8 cellular contexts compared by ENCODE assay signal in the genomic region with DNA sequence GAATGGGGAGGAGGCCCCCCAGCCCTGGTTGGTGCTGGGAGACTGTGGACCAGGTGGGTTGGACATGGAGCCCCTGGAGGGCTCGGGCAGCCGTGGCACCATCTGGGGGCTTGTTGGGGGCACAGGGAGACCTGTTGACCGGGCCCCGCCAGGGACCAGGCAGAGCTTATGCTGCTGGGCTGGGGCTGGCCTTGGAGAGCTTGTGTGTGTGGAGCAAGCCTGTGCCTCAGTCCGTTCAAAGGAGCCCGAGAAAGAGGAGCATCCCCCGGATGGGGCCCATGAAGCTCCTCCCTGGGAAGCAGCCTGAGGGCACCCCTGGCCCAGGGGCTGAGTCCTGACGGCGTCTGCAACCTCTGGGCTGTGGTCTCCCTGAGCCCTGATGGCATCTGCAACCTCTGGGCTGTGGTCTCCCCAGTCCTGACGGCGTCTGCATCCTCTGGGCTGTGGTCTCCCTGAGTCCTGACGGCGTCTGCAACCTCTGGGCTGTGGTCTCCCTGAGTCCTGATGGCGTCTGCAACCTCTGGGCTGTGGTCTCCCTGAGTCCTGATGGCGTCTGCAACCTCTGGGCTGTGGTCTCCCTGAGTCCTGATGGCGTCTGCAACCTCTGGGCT. TPM values are rescaled to one million over a fixed set of nuclear protein-coding genes. Genes with fewer than 3 reads are reported as not detected.
A peak's percentile ranks its signal among the peaks of the same experiment; 100 is the strongest.
DNase-seq lines count a peak whose midpoint lies in the region; ATAC-seq and TF ChIP-seq lines count a peak whose summit lies in the region.
"Not testable (repeated sequence)": the region's sequence is repeated elsewhere in the genome, so short reads cannot be mapped to it uniquely, and the experiment has no call there.

No MANE protein-coding gene starts in this region.

- H3K4me1 Mint-ChIP-seq in CD4-positive, alpha-beta memory T cell = peaks cover 8 to 38% (median 21%) of the 10 kb centered on the region in 4 donors
- peaks cover 41% of the 10 kb centered on the region for H3K4me1 Mint-ChIP-seq in activated T-cell treated with anti-CD3 and anti-CD28 coated beads, Interleukin-2, amount 50 U/mL, for 72 hours (ENCODE audit: low read depth)
- peaks cover 43 to 58% of the 10 kb centered on the region in 2 donors for H3K4me1 Mint-ChIP-seq in immature natural killer cell
- peaks cover 37 to 41% of the 10 kb centered on the region in 2 donors for H3K4me1 Mint-ChIP-seq in natural killer cell treated with Interleukin-12 subunit alpha and Interleukin-12 subunit beta and Interleukin-15 and Interleukin-18, amount 100 ng/mL, for 72 hours (ENCODE audit: low read depth in 2 of 2)

- DNase-seq in CD4-positive, alpha-beta memory T cell = peak in 3 of 5 donors; percentile 14 to 40 (median 30)
- DNase-seq in NB4 (ENCODE audit: low read depth) = peak; percentile 41
- DNase-seq in activated T-cell treated with anti-CD3 and anti-CD28 coated beads, Interleukin-2, amount 50 U/mL, for 72 hours = peak in 1 of 2 donors; percentile 54
- peak; percentile 68 for DNase-seq in coronary artery (ENCODE audit: low spot score)
- peak; percentile 79 to 85 (median 82) for DNase-seq in immature natural killer cell
- DNase-seq in natural killer cell treated with Interleukin-12 subunit alpha and Interleukin-12 subunit beta and Interleukin-15 and Interleukin-18, amount 100 ng/mL, for 72 hours (ENCODE audit: low spot score) = peak; percentile 60
- peak; percentile 74 for DNase-seq in spleen
- peak; percentile 27 to 68 for DNase-seq in aorta

- CTCF ChIA-PET in CD4-positive, alpha-beta memory T cell (lab: Charles Lee; ENCODE audit: partially characterized antibody) = not testable (repeated sequence)

- H3K27ac Mint-ChIP-seq in CD4-positive, alpha-beta memory T cell = peak overlapping the region in 1 of 7 donors; percentile 82
- H3K27ac Mint-ChIP-seq in activated T-cell treated with anti-CD3 and anti-CD28 coated beads, Interleukin-2, amount 50 U/mL, for 72 hours = not testable (repeated sequence)
- H3K27ac Mint-ChIP-seq in immature natural killer cell = peak overlapping the region in 5 of 6 donors; percentile 77 to 98 (median 92)
- peak overlapping the region in 1 of 2 donors; percentile 60 for H3K27ac Mint-ChIP-seq in natural killer cell treated with Interleukin-12 subunit alpha and Interleukin-12 subunit beta and Interleukin-15 and Interleukin-18, amount 100 ng/mL, for 72 hours

- not testable (repeated sequence) for H3K4me3 Mint-ChIP-seq in CD4-positive, alpha-beta memory T cell; activated T-cell treated with anti-CD3 and anti-CD28 coated beads, Interleukin-2, amount 50 U/mL, for 72 hours; natural killer cell treated with Interleukin-12 subunit alpha and Interleukin-12 subunit beta and Interleukin-15 and Interleukin-18, amount 100 ng/mL, for 72 hours
- peak overlapping the region in 3 of 5 donors; percentile 67 to 75 (median 73) for H3K4me3 Mint-ChIP-seq in immature natural killer cell

- TF ChIP-seq POLR2A in NB4 (IDR thresholded peaks at IDR 0.05; ENCODE audit: extremely low read depth, insufficient read length); spleen (IDR thresholded peaks at IDR 0.05): not testable (repeated sequence)

- WGBS in spleen, 5 donors = 46 to 70% (median 61%) methylated on average over 11 to 16 of the region's 16 CpGs
- WGBS in aorta, 2 donors = 91 to 94% methylated on average over 16 of the region's 16 CpGs

- not testable (repeated sequence) for TF ChIP-seq CTCF in NB4 (IDR thresholded peaks at IDR 0.05; ENCODE audit: low read depth, low read length); coronary artery (IDR thresholded peaks at IDR 0.05); spleen (IDR thresholded peaks at IDR 0.05 in 8 of 11, conservative IDR thresholded peaks at IDR 0.05 in 3 of 11)

- POLR2A ChIA-PET in CD4-positive, alpha-beta memory T cell (lab: Charles Lee; ENCODE audit: partially characterized antibody) = not testable (repeated sequence)

- not testable (repeated sequence) for H3K4me3 ChIP-seq in CD4-positive, alpha-beta memory T cell (ENCODE audit: low read length in 2 of 2); NB4 (ENCODE audit: low read depth, low read length); coronary artery; spleen; aorta (ENCODE audit: low read length in 2 of 2)

- H3K27ac ChIP-seq in CD4-positive, alpha-beta memory T cell (ENCODE audit: low read depth, low read length); coronary artery; spleen; aorta (ENCODE audit: low read depth in 1 of 2, low read length in 2 of 2): not testable (repeated sequence)

- H3K36me3 Mint-ChIP-seq in CD4-positive, alpha-beta memory T cell; activated T-cell treated with anti-CD3 and anti-CD28 coated beads, Interleukin-2, amount 50 U/mL, for 72 hours (ENCODE audit: insufficient read depth in 2 of 2); immature natural killer cell; natural killer cell treated with Interleukin-12 subunit alpha and Interleukin-12 subunit beta and Interleukin-15 and Interleukin-18, amount 100 ng/mL, for 72 hours: not testable (repeated sequence)

- H3K27me3 Mint-ChIP-seq in CD4-positive, alpha-beta memory T cell = peaks cover 19 to 30% of the 10 kb centered on the region in 2 donors
- peaks cover 59% of the 10 kb centered on the region for H3K27me3 Mint-ChIP-seq in activated T-cell treated with anti-CD3 and anti-CD28 coated beads, Interleukin-2, amount 50 U/mL, for 72 hours (ENCODE audit: low read depth)
- H3K27me3 Mint-ChIP-seq in immature natural killer cell (ENCODE audit: low read depth in 3 of 3) = peaks cover 45 to 61% (median 54%) of the 10 kb centered on the region in 3 donors
- H3K27me3 Mint-ChIP-seq in natural killer cell treated with Interleukin-12 subunit alpha and Interleukin-12 subunit beta and Interleukin-15 and Interleukin-18, amount 100 ng/mL, for 72 hours = peaks cover 29 to 31% of the 10 kb centered on the region in 2 donors

- not testable (repeated sequence) for H3K36me3 ChIP-seq in CD4-positive, alpha-beta memory T cell (ENCODE audit: insufficient read depth, low read length); spleen; aorta (ENCODE audit: control insufficient read depth in 1 of 2, insufficient read depth in 2 of 2, low read length in 1 of 2)

- not testable (repeated sequence) for H3K9me3 ChIP-seq in CD4-positive, alpha-beta memory T cell (ENCODE audit: control insufficient read depth in 1 of 2, low read length in 2 of 2); spleen; aorta (ENCODE audit: control insufficient read depth, low read length)

- intact Hi-C loops in CD4-positive, alpha-beta memory T cell (cut with micrococcal nuclease); spleen (cut with DNase I; ENCODE audit: low total_unique reads); aorta (cut with DNase I): not testable (repeated sequence)

- peak; percentile 28 to 34 for ATAC-seq in activated T-cell treated with anti-CD3 and anti-CD28 coated beads, Interleukin-2, amount 50 U/mL, for 72 hours (replicated peaks in 1 of 2)
- ATAC-seq in natural killer cell treated with Interleukin-12 subunit alpha and Interleukin-12 subunit beta and Interleukin-15 and Interleukin-18, amount 100 ng/mL, for 72 hours = peak in 1 of 2 donors; percentile 13
- not testable (repeated sequence) for ATAC-seq in aorta (ENCODE audit: low FRiP score)

- H3K27me3 ChIP-seq in CD4-positive, alpha-beta memory T cell (ENCODE audit: insufficient read depth, low read length); aorta (ENCODE audit: control insufficient read depth in 1 of 2, insufficient read depth in 2 of 2, low read length in 1 of 2): not testable (repeated sequence)
- H3K27me3 ChIP-seq in spleen (replicated peaks in 1 of 7) = peaks cover 0 to 87% (median 23%) of the 10 kb centered on the region in 7 donors

- peaks cover 18% of the 10 kb centered on the region for H3K4me1 ChIP-seq in CD4-positive, alpha-beta memory T cell (ENCODE audit: insufficient read depth, low read length)
- peaks cover 8 to 50% (median 29%) of the 10 kb centered on the region in 6 donors for H3K4me1 ChIP-seq in spleen
- not testable (repeated sequence) for H3K4me1 ChIP-seq in aorta (ENCODE audit: control insufficient read depth in 1 of 2, insufficient read depth in 2 of 2, low read length in 2 of 2)

- H3K9me3 Mint-ChIP-seq in CD4-positive, alpha-beta memory T cell; activated T-cell treated with anti-CD3 and anti-CD28 coated beads, Interleukin-2, amount 50 U/mL, for 72 hours; immature natural killer cell; natural killer cell treated with Interleukin-12 subunit alpha and Interleukin-12 subunit beta and Interleukin-15 and Interleukin-18, amount 100 ng/mL, for 72 hours: not testable (repeated sequence)

RNA-seq across cellular contexts. Expression of gene METRNL, which starts 44.9 kb away (rescaled TPM):
- total RNA-seq in CD4-positive, alpha-beta memory T cell = 1 to 10 TPM; 6.2 to 6.5 TPM
- 1 to 10 TPM in 1 of 2 donors, under 1 TPM in 1; 0.67 to 1.8 TPM for polyA plus RNA-seq in CD4-positive, alpha-beta memory T cell
- total RNA-seq in activated T-cell treated with anti-CD3 and anti-CD28 coated beads, Interleukin-2, amount 50 U/mL, for 72 hours = 100 to 1,000 TPM; 137 to 198 TPM
- polyA plus RNA-seq in immature natural killer cell = 10 to 100 TPM; 13.6 to 72.3 (median 49.2) TPM
- 100 to 1,000 TPM; 179 to 208 TPM for total RNA-seq in natural killer cell treated with Interleukin-12 subunit alpha and Interleukin-12 subunit beta and Interleukin-15 and Interleukin-18, amount 100 ng/mL, for 72 hours
- total RNA-seq in spleen = 10 to 100 TPM; 14.7 to 51.2 (median 38.5) TPM
- polyA plus RNA-seq in spleen = 10 to 100 TPM; 15.3 to 26.5 (median 21.8) TPM
- 100 to 1,000 TPM; 126 to 176 TPM for total RNA-seq in aorta
- polyA plus RNA-seq in aorta = 10 to 100 TPM; 35.3 to 81.5 TPM
